In the genomic region with DNA sequence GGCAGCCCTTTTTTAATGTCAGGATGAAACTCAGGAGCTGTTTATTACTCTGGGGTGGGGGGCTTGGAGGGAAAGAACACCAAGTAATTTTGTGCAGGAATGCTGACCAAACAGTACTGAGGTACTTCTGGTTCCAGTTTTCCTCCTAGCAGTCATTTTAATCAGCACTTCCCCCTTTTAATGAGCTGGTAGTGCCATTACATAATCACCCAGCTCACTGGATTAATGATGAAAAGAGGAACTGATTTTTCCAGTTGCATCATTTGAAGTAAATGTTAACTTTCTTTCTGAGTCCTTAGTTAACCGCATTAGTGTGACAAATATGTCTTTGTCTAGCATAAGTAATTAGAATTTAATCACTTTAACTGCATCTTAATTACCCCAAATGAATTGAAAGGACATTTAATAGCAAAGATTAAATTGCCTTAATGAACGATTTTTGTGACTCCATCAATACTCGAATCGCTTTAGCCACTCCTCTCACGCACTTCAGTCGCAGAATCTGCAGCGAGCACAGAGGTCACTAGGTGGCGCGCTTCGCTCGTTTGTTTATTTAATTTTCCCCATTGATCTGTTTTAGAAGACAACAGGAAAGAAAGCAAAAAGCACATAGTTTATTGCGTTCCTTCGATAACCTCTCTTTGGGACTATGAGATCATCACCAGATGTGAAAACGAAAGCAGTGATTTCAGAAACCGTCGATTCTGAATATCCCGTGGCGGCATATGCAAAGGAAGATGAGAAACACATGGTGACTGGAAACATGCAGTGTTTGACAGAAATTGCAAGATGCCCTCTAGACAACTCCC, we compare ENCODE assay signal across 8 cellular contexts. TPM values are rescaled to one million over a fixed set of nuclear protein-coding genes. Genes with fewer than 3 reads are reported as not detected.
DNase-seq lines count a peak whose midpoint lies in the region; ATAC-seq lines count a peak whose summit lies in the region.

No MANE protein-coding gene starts in this region.

- ATAC-seq in GM21529 (IDR thresholded peaks at IDR 0.05; ENCODE audit: unreplicated experiment) = peak; percentile 77

- no peak overlapping the region for H3K4me3 ChIP-seq in Jurkat, Clone E6-1 (ENCODE audit: low read length)

- H3K27ac Mint-ChIP-seq in activated naive CD4-positive, alpha-beta T cell treated with anti-CD3 and anti-CD28 coated beads, Interleukin-2, amount 10 ng/mL, durations not matched to agents 7 days and 5 days = no peak overlapping the region

- CTCF ChIA-PET in activated naive CD4-positive, alpha-beta T cell treated with anti-CD3 and anti-CD28 coated beads, Interleukin-2, amount 10 ng/mL, durations not matched to agents 7 days and 5 days (lab: Charles Lee) = interaction anchor here (0.7 to 1.0 kb wide), 3 partner anchors 19 to 449 kb away, joined by 4 to 5 read pairs (median 4); no protein-coding TSS in a partner anchor

- H3K4me1 Mint-ChIP-seq in activated naive CD4-positive, alpha-beta T cell treated with anti-CD3 and anti-CD28 coated beads, Interleukin-2, amount 10 ng/mL, durations not matched to agents 7 days and 5 days = peaks cover 14% of the 10 kb centered on the region

- DNase-seq in ELF-1 (ENCODE audit: low read depth, low spot score) (peak; percentile 75), SK-N-DZ (ENCODE audit: low spot score) (peak; percentile 56), glomerular endothelial cell (ENCODE audit: extremely low read depth, low read depth, low spot score) (peak; percentile 18), putamen (ENCODE audit: low spot score) (peak; percentile 28), GM19238 (ENCODE audit: insufficient read length, low spot score) (no peak)
- peak; percentile 46 for DNase-seq in Jurkat, Clone E6-1 (ENCODE audit: low read depth, low spot score)
- DNase-seq in activated naive CD4-positive, alpha-beta T cell treated with anti-CD3 and anti-CD28 coated beads, Interleukin-2, amount 10 ng/mL, durations not matched to agents 7 days and 5 days = peak; percentile 82

- no peaks in the 10 kb centered on the region for H3K36me3 Mint-ChIP-seq in activated naive CD4-positive, alpha-beta T cell treated with anti-CD3 and anti-CD28 coated beads, Interleukin-2, amount 10 ng/mL, durations not matched to agents 7 days and 5 days

- peaks cover 84% of the 10 kb centered on the region for H3K27me3 Mint-ChIP-seq in activated naive CD4-positive, alpha-beta T cell treated with anti-CD3 and anti-CD28 coated beads, Interleukin-2, amount 10 ng/mL, durations not matched to agents 7 days and 5 days

- no peaks in the 10 kb centered on the region for H3K9me3 Mint-ChIP-seq in activated naive CD4-positive, alpha-beta T cell treated with anti-CD3 and anti-CD28 coated beads, Interleukin-2, amount 10 ng/mL, durations not matched to agents 7 days and 5 days

- H3K4me3 Mint-ChIP-seq in activated naive CD4-positive, alpha-beta T cell treated with anti-CD3 and anti-CD28 coated beads, Interleukin-2, amount 10 ng/mL, durations not matched to agents 7 days and 5 days = no peak overlapping the region

RNA-seq across cellular contexts. Expression of gene ONECUT1, which starts 9.8 kb away (rescaled TPM):
- 2.6 TPM for polyA plus RNA-seq in Jurkat, Clone E6-1 (2012; ENCODE audit: insufficient read depth, insufficient read length)
- polyA plus RNA-seq in SK-N-DZ (2014; cell fraction: cytosol; rRNA removed) = 0.46 TPM in 1 of 2 replicates, not detected in the other
- polyA plus RNA-seq in SK-N-DZ (2014; cell fraction: nucleus; rRNA removed) = not detected in 2 replicates
- total RNA-seq in glomerular endothelial cell = not detected in 2 replicates
